In genomic region chr10:100747061-100747825, GRCh38 we compare ENCODE assay signal across 13 cellular contexts. TPM values are rescaled to one million over a fixed set of nuclear protein-coding genes. Genes with fewer than 3 reads are reported as not detected.
A peak's percentile ranks its signal among the peaks of the same experiment; 100 is the strongest.
DNase-seq lines count a peak whose midpoint lies in the region; ATAC-seq and TF ChIP-seq lines count a peak whose summit lies in the region.
"Had no signal": no experiment of that assay in that cellular context is flagged by ENCODE, and none has a peak within 500 bp of the region (broad histone marks: within the 10 kb centered on the region; RNA-seq: fewer than 3 reads in every experiment).

No MANE protein-coding gene starts in this region.

- H3K4me3 ChIP-seq in CD4-positive, alpha-beta memory T cell (ENCODE audit: low read length in 2 of 2): no peak overlapping the region
- H3K4me3 ChIP-seq in GM23338 (peak overlapping the region; percentile 37; the same call in 1 of the 2 replicates), neural cell (ENCODE audit: low read length) (no peak overlapping the region)
- H3K4me3 ChIP-seq: mucosa of descending colon had no signal

- H3K9ac ChIP-seq in neural cell (ENCODE audit: low read length): no peak overlapping the region

- H3K27ac ChIP-seq in CD4-positive, alpha-beta memory T cell (ENCODE audit: low read depth, low read length): no peak overlapping the region
- H3K27ac ChIP-seq in GM23338 (ENCODE audit: low read depth): no peak overlapping the region
- no peak overlapping the region for H3K27ac ChIP-seq in neural cell (ENCODE audit: low read length)

- H2AFZ ChIP-seq in GM23338 (no peak overlapping the region), neural cell (ENCODE audit: low read depth, low read length) (no peak overlapping the region)

- no peak for TF ChIP-seq RAD21 in neural cell (conservative IDR thresholded peaks at IDR 0.05)

- H3K27ac Mint-ChIP-seq in CD4-positive, alpha-beta memory T cell: peak overlapping the region in 1 of 7 donors; percentile 52
- H3K27ac Mint-ChIP-seq in GM23338: no peak overlapping the region
- no peak overlapping the region for H3K27ac Mint-ChIP-seq in effector memory CD8-positive, alpha-beta T cell

- no peaks in the 10 kb centered on the region for H3K36me3 Mint-ChIP-seq in CD4-positive, alpha-beta memory T cell
- no peaks in the 10 kb centered on the region; the same call in 2 of the 3 replicates for H3K36me3 Mint-ChIP-seq in GM23338 (ENCODE audit: low read depth)
- H3K36me3 Mint-ChIP-seq in effector memory CD8-positive, alpha-beta T cell (ENCODE audit: insufficient read depth): peaks cover 2% of the 10 kb centered on the region

- no peaks in the 10 kb centered on the region for H3K9me2 ChIP-seq in GM23338 (ENCODE audit: insufficient read depth)
- no peaks in the 10 kb centered on the region for H3K9me2 ChIP-seq in neural cell (ENCODE audit: insufficient read depth, low read length)

- POLR2A ChIA-PET in CD4-positive, alpha-beta memory T cell (lab: Charles Lee; ENCODE audit: partially characterized antibody): no interaction called here

- CTCF ChIA-PET in CD4-positive, alpha-beta memory T cell (lab: Charles Lee; ENCODE audit: partially characterized antibody): no interaction called here

- DNase-seq in CD4-positive, alpha-beta memory T cell: no peak
- no peak for DNase-seq in GM23338 (ENCODE audit: low spot score)
- DNase-seq in effector memory CD8-positive, alpha-beta T cell: no peak
- DNase-seq: activated naive CD4-positive, alpha-beta T cell; mucosa of descending colon; NCI-H1048; NCI-H446 treated with DMSO at 0.1 percent for 48 hours; SW 1271 had no signal

- H3K36me3 ChIP-seq in CD4-positive, alpha-beta memory T cell (ENCODE audit: insufficient read depth, low read length): no peaks in the 10 kb centered on the region
- no peaks in the 10 kb centered on the region for H3K36me3 ChIP-seq in GM23338 (ENCODE audit: insufficient read depth)
- no peaks in the 10 kb centered on the region for H3K36me3 ChIP-seq in neural cell (ENCODE audit: insufficient read depth, low read length)

- H3K27me3 Mint-ChIP-seq in CD4-positive, alpha-beta memory T cell: peaks cover 58 to 69% of the 10 kb centered on the region in 2 donors
- H3K27me3 Mint-ChIP-seq in GM23338 (ENCODE audit: insufficient read depth, low read depth, poor library complexity): peaks cover 96% of the 10 kb centered on the region
- H3K27me3 Mint-ChIP-seq in effector memory CD8-positive, alpha-beta T cell: peaks cover 70 to 89% of the 10 kb centered on the region in 2 donors

- H4K20me1 ChIP-seq in GM23338 (replicated peaks; ENCODE audit: insufficient read depth) (peaks cover 19% of the 10 kb centered on the region), neural cell (ENCODE audit: insufficient read depth) (no peaks in the 10 kb centered on the region)

- peak overlapping the region; percentile 64; the same call in 1 of the 2 replicates for H3K4me2 ChIP-seq in GM23338
- H3K4me2 ChIP-seq in neural cell (ENCODE audit: low read length): no peak overlapping the region

- no peaks in the 10 kb centered on the region for H3K79me2 ChIP-seq in GM23338 (replicated peaks; ENCODE audit: insufficient read depth)
- no peaks in the 10 kb centered on the region for H3K79me2 ChIP-seq in neural cell (replicated peaks; ENCODE audit: insufficient read depth, low read length)

- intact Hi-C loops in CD4-positive, alpha-beta memory T cell (cut with micrococcal nuclease): no loop called here

- TF ChIP-seq EP300 in neural cell (conservative IDR thresholded peaks at IDR 0.05; ENCODE audit: poor library complexity, severe bottlenecking): no peak

- TF ChIP-seq CTCF in GM23338 (conservative IDR thresholded peaks at IDR 0.05; ENCODE audit: low read depth in 2 of 2) (no peak), neural cell (IDR thresholded peaks at IDR 0.05; ENCODE audit: poor library complexity, severe bottlenecking) (no peak)

- peaks cover 0 to 2% (median 0%) of the 10 kb centered on the region in 8 donors for H3K9me3 Mint-ChIP-seq in CD4-positive, alpha-beta memory T cell
- H3K9me3 Mint-ChIP-seq in GM23338: no peaks in the 10 kb centered on the region
- H3K9me3 Mint-ChIP-seq in effector memory CD8-positive, alpha-beta T cell: no peaks in the 10 kb centered on the region

- no peaks in the 10 kb centered on the region for H3K9me3 ChIP-seq in CD4-positive, alpha-beta memory T cell (ENCODE audit: control insufficient read depth in 1 of 2, low read length in 2 of 2)
- no peaks in the 10 kb centered on the region for H3K9me3 ChIP-seq in neural cell (ENCODE audit: low read length)
- H3K9me3 ChIP-seq: mucosa of descending colon had no signal

- ATAC-seq in GM23338 (no peak), HG03460 (IDR thresholded peaks at IDR 0.05; ENCODE audit: unreplicated experiment) (no peak), GM18498 (IDR thresholded peaks at IDR 0.05; ENCODE audit: unreplicated experiment) (no peak), GM19023 (IDR thresholded peaks at IDR 0.05; ENCODE audit: unreplicated experiment) (no peak)
- no peak for ATAC-seq in effector memory CD8-positive, alpha-beta T cell (replicated peaks)
- ATAC-seq: mucosa of descending colon had no signal

- H3K4me1 Mint-ChIP-seq in CD4-positive, alpha-beta memory T cell: peaks cover 17 to 62% (median 47%) of the 10 kb centered on the region in 4 donors
- peaks cover 45% of the 10 kb centered on the region for H3K4me1 Mint-ChIP-seq in GM23338
- H3K4me1 Mint-ChIP-seq in effector memory CD8-positive, alpha-beta T cell (ENCODE audit: low read depth in 2 of 2): peaks cover 24 to 28% of the 10 kb centered on the region in 2 donors

- H3K4me3 Mint-ChIP-seq in CD4-positive, alpha-beta memory T cell: peak overlapping the region in 7 of 8 donors; percentile 1 to 75 (median 51)
- peak overlapping the region; percentile 71; the same call in 2 of the 3 replicates for H3K4me3 Mint-ChIP-seq in GM23338
- H3K4me3 Mint-ChIP-seq in effector memory CD8-positive, alpha-beta T cell: peak overlapping the region; percentile 57 to 70

- peaks cover 35% of the 10 kb centered on the region for H3K4me1 ChIP-seq in CD4-positive, alpha-beta memory T cell (ENCODE audit: insufficient read depth, low read length)
- peaks cover 36% of the 10 kb centered on the region for H3K4me1 ChIP-seq in GM23338 (ENCODE audit: insufficient read depth)

- H3F3A ChIP-seq in GM23338 (replicated peaks; ENCODE audit: low read depth) (peaks cover 16% of the 10 kb centered on the region), neural cell (ENCODE audit: insufficient read depth, low read length, poor library complexity, severe bottlenecking) (no peaks in the 10 kb centered on the region)

- H3K27me3 ChIP-seq in CD4-positive, alpha-beta memory T cell (ENCODE audit: insufficient read depth, low read length): peaks cover 53% of the 10 kb centered on the region
- H3K27me3 ChIP-seq in GM23338 (ENCODE audit: insufficient read depth) (peaks cover 99% of the 10 kb centered on the region), neural cell (ENCODE audit: insufficient read depth, low read depth, low read length) (peaks cover 100% of the 10 kb centered on the region)

TF ChIP-seq in GM23338, 12 proteins besides CTCF, POLR2A, EP300 and RAD21:
- TF ChIP-seq POLR2AphosphoS5 (IDR thresholded peaks at IDR 0.05; ENCODE audit: low read depth) (no peak), EZH2 (IDR thresholded peaks at IDR 0.05; ENCODE audit: low read depth, unreplicated experiment) (peak; percentile 95), ETS1 (IDR thresholded peaks at IDR 0.05) (no peak), NANOG (IDR thresholded peaks at IDR 0.05; ENCODE audit: borderline replicate concordance) (no peak)

TF ChIP-seq in neural cell, 6 proteins besides CTCF, POLR2A, EP300 and RAD21:
- TF ChIP-seq POLR2AphosphoS5 (IDR thresholded peaks at IDR 0.05) (peak; percentile 30), MXI1 (conservative IDR thresholded peaks at IDR 0.05; ENCODE audit: poor library complexity, severe bottlenecking) (no peak), EZH2 (IDR thresholded peaks at IDR 0.05; ENCODE audit: borderline replicate concordance, insufficient read depth, low read length, poor library complexity, severe bottlenecking) (peak; percentile 30)

RNA-seq across cellular contexts. Expression of gene PAX2, which starts 1.9 kb away (rescaled TPM):
- not detected for total RNA-seq in CD4-positive, alpha-beta memory T cell
- not detected for polyA plus RNA-seq in CD4-positive, alpha-beta memory T cell
- not detected in 2 replicates for total RNA-seq in GM23338 (2014; rRNA removed; shearing (Covaris generic))
- polyA plus RNA-seq in GM23338 (2016; fragmentation: Nextera tagmentation; extraction: Ambion mirVana): not detected in 2 replicates
- polyA plus RNA-seq in neural cell: not detected in 2 replicates
- not detected in 2 replicates for polyA minus RNA-seq in neural cell
- total RNA-seq: fibroblast of lung, mucosa of descending colon had no signal
- polyA plus RNA-seq: fibroblast of lung had no signal
